Comparison of ENCODE assay signal across 8 cellular contexts in the genomic region with DNA sequence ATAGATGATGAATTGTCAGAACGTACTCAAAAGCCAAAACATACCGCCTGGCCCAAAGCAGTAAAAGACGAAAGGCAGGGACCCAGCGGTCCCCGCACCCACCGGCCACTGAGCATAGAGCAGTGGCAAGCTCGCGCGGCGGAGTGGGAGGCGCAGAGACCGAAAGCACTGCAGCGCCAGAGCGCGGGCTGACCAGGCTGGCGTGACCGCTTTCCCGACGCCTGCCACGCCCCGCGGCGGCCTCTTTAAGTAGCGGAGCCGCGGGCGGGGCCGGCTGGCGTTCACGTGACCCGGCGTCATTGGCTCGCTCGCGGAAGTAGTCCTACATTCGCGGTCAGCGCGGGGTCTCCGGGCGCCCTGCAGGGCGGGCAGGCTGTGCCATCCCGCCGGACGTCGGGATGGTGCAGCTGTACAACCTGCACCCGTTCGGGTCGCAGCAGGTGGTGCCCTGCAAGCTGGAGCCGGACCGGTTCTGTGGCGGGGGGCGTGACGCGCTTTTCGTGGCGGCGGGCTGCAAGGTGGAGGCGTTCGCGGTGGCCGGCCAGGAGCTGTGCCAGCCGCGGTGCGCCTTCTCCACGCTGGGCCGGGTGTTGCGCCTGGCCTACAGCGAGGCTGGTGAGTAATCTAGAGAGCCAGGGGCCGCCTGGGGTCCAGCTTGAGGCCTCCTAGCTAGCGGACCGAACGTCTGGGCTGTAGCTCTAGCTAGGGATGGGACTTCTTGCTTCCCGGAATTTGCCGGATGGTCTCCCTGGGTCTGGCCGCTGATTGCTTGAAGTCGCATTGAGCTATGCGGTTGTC. TPM values are rescaled to one million over a fixed set of nuclear protein-coding genes. Genes with fewer than 3 reads are reported as not detected.
DNase-seq lines count a peak whose midpoint lies in the region; ATAC-seq and TF ChIP-seq lines count a peak whose summit lies in the region.

A gene with protein sequence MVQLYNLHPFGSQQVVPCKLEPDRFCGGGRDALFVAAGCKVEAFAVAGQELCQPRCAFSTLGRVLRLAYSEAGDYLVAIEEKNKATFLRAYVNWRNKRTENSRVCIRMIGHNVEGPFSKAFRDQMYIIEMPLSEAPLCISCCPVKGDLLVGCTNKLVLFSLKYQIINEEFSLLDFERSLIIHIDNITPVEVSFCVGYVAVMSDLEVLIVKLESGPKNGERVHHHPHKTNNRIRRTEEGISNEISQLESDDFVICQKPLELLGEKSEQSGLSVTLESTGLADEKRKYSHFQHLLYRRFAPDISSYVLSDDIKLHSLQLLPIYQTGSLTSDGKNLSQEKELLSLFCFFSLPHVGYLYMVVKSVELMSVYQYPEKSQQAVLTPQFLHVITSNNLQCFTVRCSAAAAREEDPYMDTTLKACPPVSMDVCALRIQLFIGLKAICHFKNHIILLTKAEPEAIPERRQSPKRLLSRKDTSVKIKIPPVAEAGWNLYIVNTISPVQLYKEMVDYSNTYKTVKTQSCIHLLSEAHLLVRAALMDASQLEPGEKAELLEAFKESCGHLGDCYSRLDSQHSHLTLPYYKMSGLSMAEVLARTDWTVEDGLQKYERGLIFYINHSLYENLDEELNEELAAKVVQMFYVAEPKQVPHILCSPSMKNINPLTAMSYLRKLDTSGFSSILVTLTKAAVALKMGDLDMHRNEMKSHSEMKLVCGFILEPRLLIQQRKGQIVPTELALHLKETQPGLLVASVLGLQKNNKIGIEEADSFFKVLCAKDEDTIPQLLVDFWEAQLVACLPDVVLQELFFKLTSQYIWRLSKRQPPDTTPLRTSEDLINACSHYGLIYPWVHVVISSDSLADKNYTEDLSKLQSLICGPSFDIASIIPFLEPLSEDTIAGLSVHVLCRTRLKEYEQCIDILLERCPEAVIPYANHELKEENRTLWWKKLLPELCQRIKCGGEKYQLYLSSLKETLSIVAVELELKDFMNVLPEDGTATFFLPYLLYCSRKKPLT (plus strand): TSS at position 313 of the 798 bp plus-strand sequence. CDS start 86 bp downstream, at position 399.

- H3K79me2 ChIP-seq in PC-3 (ENCODE audit: low read length) = peaks cover 33% of the 10 kb centered on the region

- in situ Hi-C loops in KBM-7 (cut with MboI; ENCODE audit: low pct_unique_long_range_greater_than_20kb, low sequenced_read_pairs) = no loop called here

- no TSS peak for BruUV-seq in PC-3 (replicated peaks; lab: Mats Ljungman, UMichigan)

- no peaks in the 10 kb centered on the region for H3K9me2 ChIP-seq in PC-3 (replicated peaks; ENCODE audit: low read length)

- peak; percentile 94 for ATAC-seq in GM21723 (IDR thresholded peaks at IDR 0.05; ENCODE audit: unreplicated experiment)
- peak; percentile 90 for ATAC-seq in PC-3

- DNase-seq in DMS53 treated with DMSO at 0.1 percent for 48 hours (lab: John Stamatoyannopoulos, UW; ENCODE audit: unreplicated experiment) (peak; percentile 81), KBM-7 (peak; percentile 92), PC-3 (peak; percentile 95), activated T-cell treated with anti-CD3 and anti-CD28 coated beads for 48 hours (ENCODE audit: low read depth) (peak; percentile 81), epithelial cell of proximal tubule (ENCODE audit: low read depth) (no peak)
- peak; percentile 87 for DNase-seq in stimulated activated CD8-positive, alpha-beta memory T cell treated with anti-CD3 and anti-CD28 coated beads, Interleukin-4, amount 100 ng/mL, for 48 hours

- H3K9ac ChIP-seq in PC-3 (ENCODE audit: low read length) = peak within 1 kb of the TSS; percentile 81
- H3K9ac ChIP-seq in mucosa of rectum (ENCODE audit: low read depth in 1 of 2, low read length in 2 of 2) = peak within 1 kb of the TSS; percentile 84

- H3K36me3 ChIP-seq in PC-3 (ENCODE audit: low read depth, low read length) = no peaks in the 10 kb centered on the region
- no peaks in the 10 kb centered on the region for H3K36me3 ChIP-seq in mucosa of rectum (ENCODE audit: control insufficient read depth in 2 of 2, insufficient read depth in 2 of 2, low read length in 2 of 2)

- H3F3A ChIP-seq in PC-3 (ENCODE audit: low read length, unreplicated experiment) = no peaks in the 10 kb centered on the region

- TF ChIP-seq CTCF in PC-3 (conservative IDR thresholded peaks at IDR 0.05; ENCODE audit: low read depth, low read length) = no peak
- TF ChIP-seq CTCF in epithelial cell of proximal tubule (conservative IDR thresholded peaks at IDR 0.05; ENCODE audit: low read depth, low read length) = no peak

- intact Hi-C loops in PC-3 (cut with micrococcal nuclease) = loop anchor here (2.0 to 5.0 kb wide), 2 partner anchors 93 to 117 kb away; a partner anchor contains a TSS

- H4K20me1 ChIP-seq in PC-3 (ENCODE audit: low read length) = no peaks in the 10 kb centered on the region

- H2AFZ ChIP-seq in PC-3 (ENCODE audit: low read length) = peak within 1 kb of the TSS; percentile 87

- POLR2A ChIA-PET in PC-3 (lab: Charles Lee; ENCODE audit: unreplicated experiment) = interaction anchor here (0.6 to 0.8 kb wide), 3 partner anchors 10 to 174 kb away, joined by 3 to 4 read pairs (median 3); no protein-coding TSS in a partner anchor

- H3K9me3 ChIP-seq in PC-3 (ENCODE audit: low read length) (no peaks in the 10 kb centered on the region), mucosa of rectum (ENCODE audit: control insufficient read depth in 2 of 2, low read length in 2 of 2) (no peaks in the 10 kb centered on the region)

- H3K4me3 ChIP-seq in PC-3 (ENCODE audit: low read length) (peak within 1 kb of the TSS; percentile 78), epithelial cell of proximal tubule (ENCODE audit: low read depth, low read length) (peak within 1 kb of the TSS; percentile 93), mucosa of rectum (ENCODE audit: low read length in 2 of 2) (peak within 1 kb of the TSS; percentile 93 to 95)

- CTCF ChIA-PET in PC-3 (lab: Charles Lee) = interaction anchor here (1.0 to 1.3 kb wide), 2 partner anchors 9 to 174 kb away, joined by 5 to 6 read pairs; no protein-coding TSS in a partner anchor

- H3K4me1 ChIP-seq in PC-3 (ENCODE audit: insufficient read depth, low read length) (peaks cover 37% of the 10 kb centered on the region), mucosa of rectum (ENCODE audit: control insufficient read depth in 2 of 2, insufficient read depth in 2 of 2, low read length in 2 of 2) (peaks cover 3 to 22% of the 10 kb centered on the region in 2 donors)

- peak within 1 kb of the TSS; percentile 96 for H3K4me2 ChIP-seq in PC-3 (ENCODE audit: low read length)

- peak within 1 kb of the TSS; percentile 65 for H3K27ac ChIP-seq in PC-3 (ENCODE audit: low read length)
- peak within 1 kb of the TSS; percentile 76 to 90 for H3K27ac ChIP-seq in mucosa of rectum (ENCODE audit: low read depth in 2 of 2, low read length in 2 of 2)

- H3K27me3 ChIP-seq in PC-3 (ENCODE audit: low read length) (no peaks in the 10 kb centered on the region), mucosa of rectum (ENCODE audit: control insufficient read depth in 2 of 2, insufficient read depth in 2 of 2, low read length in 2 of 2) (no peaks in the 10 kb centered on the region)

RNA-seq across cellular contexts. Expression of the gene that starts here (rescaled TPM):
- total RNA-seq in PC-3 (2014; rRNA removed) = 11.3 and 13.9 TPM in 2 replicates
- total RNA-seq in epithelial cell of proximal tubule = 30.7 and 32.7 TPM in 2 replicates
